8 cellular contexts compared by ENCODE assay signal in the genomic region with DNA sequence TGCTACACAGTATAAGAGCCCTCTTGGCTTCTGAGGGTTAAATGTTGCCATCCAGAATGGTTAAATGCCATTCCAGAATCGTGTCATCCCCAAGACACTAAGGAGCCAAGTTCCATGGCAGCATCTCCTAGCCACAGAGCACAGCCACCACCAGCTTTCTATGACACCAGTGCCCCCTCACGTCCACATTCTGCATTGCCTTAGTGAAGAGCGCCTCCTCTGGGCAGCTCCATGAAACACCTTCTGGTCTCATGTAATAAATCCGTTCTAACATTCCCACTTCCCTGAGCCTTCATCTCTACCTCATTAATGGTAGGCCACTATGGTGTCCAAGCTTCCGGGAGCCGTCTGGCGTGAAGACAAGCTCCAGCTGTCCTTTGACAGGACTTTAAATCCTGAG. TPM values are rescaled to one million over a fixed set of nuclear protein-coding genes. Genes with fewer than 3 reads are reported as not detected.
DNase-seq lines count a peak whose midpoint lies in the region; ATAC-seq and TF ChIP-seq lines count a peak whose summit lies in the region.

No MANE protein-coding gene starts in this region.

- in situ Hi-C loops in Panc1 (cut with HindIII; ENCODE audit: low pct_unique_long_range_greater_than_20kb, low sequenced_read_pairs) = no loop called here

- no peak overlapping the region for H3K4me3 Mint-ChIP-seq in CD8-positive, alpha-beta T cell
- H3K4me3 Mint-ChIP-seq in GM23338 = no peak overlapping the region

- no peak overlapping the region for H3K27ac Mint-ChIP-seq in CD8-positive, alpha-beta T cell
- H3K27ac Mint-ChIP-seq in GM23338 = no peak overlapping the region

- intact Hi-C loops in CD8-positive, alpha-beta T cell (cut with DNase I, micrococcal nuclease) = loop anchor here in 1 of 2 experiments (1.0 kb wide), 1 partner anchor 501 kb away; no protein-coding TSS in a partner anchor
- intact Hi-C loops in Panc1 (cut with micrococcal nuclease; ENCODE audit: unreplicated experiment) = no loop called here

- H3K36me3 ChIP-seq in CD8-positive, alpha-beta T cell (ENCODE audit: insufficient read depth, low read length) = no peaks in the 10 kb centered on the region
- H3K36me3 ChIP-seq in GM23338 (ENCODE audit: insufficient read depth) (peaks cover 4% of the 10 kb centered on the region; the same call in 1 of the 2 replicates), Panc1 (ENCODE audit: control insufficient read depth, insufficient read depth, low read length) (no peaks in the 10 kb centered on the region)

- H3K4me3 ChIP-seq in CD8-positive, alpha-beta T cell (ENCODE audit: low read depth, low read length) = no peak overlapping the region
- H3K4me3 ChIP-seq in GM23338 = no peak overlapping the region
- no peak overlapping the region for H3K4me3 ChIP-seq in Panc1 (ENCODE audit: low read depth in 2 of 2, low read length in 2 of 2)

- no peaks in the 10 kb centered on the region; the same call in 1 of the 2 replicates for H4K20me1 ChIP-seq in GM23338 (replicated peaks; ENCODE audit: insufficient read depth)

- no peak overlapping the region for H2AFZ ChIP-seq in GM23338

- ATAC-seq in CD8-positive, alpha-beta T cell = peak; percentile 80
- ATAC-seq in GM23338 (peak; percentile 97), Panc1 (peak; percentile 79), HG03571 (IDR thresholded peaks at IDR 0.05; ENCODE audit: unreplicated experiment) (no peak)
- peak; percentile 45 for ATAC-seq in stimulated activated naive CD8-positive, alpha-beta T cell treated with anti-CD3 and anti-CD28 coated beads, Interleukin-15, Interleukin-2, amounts not matched to agents 100 U/mL and 50 U/mL, for 24 hours

- H3K9me3 ChIP-seq in CD8-positive, alpha-beta T cell (ENCODE audit: low read length) = no peaks in the 10 kb centered on the region
- no peaks in the 10 kb centered on the region for H3K9me3 ChIP-seq in Panc1 (ENCODE audit: control insufficient read depth, insufficient read depth, low read depth, low read length)

- no peaks in the 10 kb centered on the region for H3K9me2 ChIP-seq in GM23338 (ENCODE audit: insufficient read depth)

- H3K36me3 Mint-ChIP-seq in CD8-positive, alpha-beta T cell = peaks cover 3% of the 10 kb centered on the region
- peaks cover 10% of the 10 kb centered on the region for H3K36me3 Mint-ChIP-seq in GM23338 (ENCODE audit: low read depth)

- H3K4me1 Mint-ChIP-seq in CD8-positive, alpha-beta T cell (ENCODE audit: low read depth) = no peaks in the 10 kb centered on the region
- H3K4me1 Mint-ChIP-seq in GM23338 = no peaks in the 10 kb centered on the region

- BruUV-seq in Panc1 (replicated peaks; lab: Mats Ljungman, UMichigan) = no TSS peak

- no peaks in the 10 kb centered on the region for H3K27me3 Mint-ChIP-seq in CD8-positive, alpha-beta T cell (ENCODE audit: low read depth)
- peaks cover 5% of the 10 kb centered on the region for H3K27me3 Mint-ChIP-seq in GM23338 (ENCODE audit: insufficient read depth, low read depth, poor library complexity)

- peak; percentile 49 for TF ChIP-seq CTCF in CD8-positive, alpha-beta T cell (IDR thresholded peaks at IDR 0.05)
- TF ChIP-seq CTCF in GM23338 (conservative IDR thresholded peaks at IDR 0.05; ENCODE audit: low read depth in 2 of 2) = peak; percentile 100
- no peak for TF ChIP-seq CTCF in Panc1 (IDR thresholded peaks at IDR 0.05)

- POLR2A ChIA-PET in CD8-positive, alpha-beta T cell (lab: Charles Lee) = no interaction called here
- POLR2A ChIA-PET in Panc1 (lab: Charles Lee) = interaction anchor here (0.5 kb wide), 1 partner anchor 155 kb away, joined by 10 read pairs; no protein-coding TSS in a partner anchor

- H3F3A ChIP-seq in GM23338 (replicated peaks; ENCODE audit: low read depth) = peaks cover 6% of the 10 kb centered on the region; the same call in 1 of the 2 replicates

- H3K4me2 ChIP-seq in GM23338 = no peak overlapping the region

- CTCF ChIA-PET in CD8-positive, alpha-beta T cell (lab: Charles Lee) = interaction anchor here (0.8 to 1.4 kb wide), 3 partner anchors 10 to 47 kb away, joined by 3 read pairs; no protein-coding TSS in a partner anchor
- CTCF ChIA-PET in Panc1 (lab: Charles Lee) = interaction anchor here (0.6 kb wide), 1 partner anchor 64 kb away, joined by 3 read pairs; a partner anchor contains a TSS

- H3K79me2 ChIP-seq in GM23338 (replicated peaks; ENCODE audit: insufficient read depth) = no peaks in the 10 kb centered on the region

- H3K9me3 Mint-ChIP-seq in CD8-positive, alpha-beta T cell = no peaks in the 10 kb centered on the region
- H3K9me3 Mint-ChIP-seq in GM23338 = no peaks in the 10 kb centered on the region

- peak in 6 of 7 experiments; percentile 8 to 51 (median 36) for DNase-seq in CD8-positive, alpha-beta T cell
- DNase-seq in GM23338 (ENCODE audit: low spot score) (peak; percentile 93), Panc1 (ENCODE audit: low read depth, low spot score) (no peak), astrocyte of the hippocampus (ENCODE audit: low read depth, low spot score) (peak; percentile 46), inferior parietal cortex (ENCODE audit: extremely low spot score) (peak; percentile 31), NCI-H128 (lab: John Stamatoyannopoulos, UW; ENCODE audit: unreplicated experiment) (no peak)
- peak; percentile 27 for DNase-seq in stimulated activated naive CD8-positive, alpha-beta T cell treated with anti-CD3 and anti-CD28 coated beads, Interleukin-15, Interleukin-2, amounts not matched to agents 100 U/mL and 50 U/mL, for 24 hours

- H3K27me3 ChIP-seq in CD8-positive, alpha-beta T cell (ENCODE audit: insufficient read depth, low read length) = no peaks in the 10 kb centered on the region
- H3K27me3 ChIP-seq in GM23338 (ENCODE audit: insufficient read depth) = no peaks in the 10 kb centered on the region
- H3K27me3 ChIP-seq in Panc1 (ENCODE audit: control insufficient read depth, insufficient read depth, low read length) = no peaks in the 10 kb centered on the region

- H3K4me1 ChIP-seq in CD8-positive, alpha-beta T cell (ENCODE audit: insufficient read depth, low read length) = no peaks in the 10 kb centered on the region
- no peaks in the 10 kb centered on the region for H3K4me1 ChIP-seq in GM23338 (ENCODE audit: insufficient read depth)
- H3K4me1 ChIP-seq in Panc1 (ENCODE audit: control insufficient read depth, insufficient read depth, low read length) = no peaks in the 10 kb centered on the region

- no peak overlapping the region for H3K27ac ChIP-seq in CD8-positive, alpha-beta T cell (ENCODE audit: low read depth, low read length)
- no peak overlapping the region for H3K27ac ChIP-seq in GM23338 (ENCODE audit: low read depth)
- no peak overlapping the region for H3K27ac ChIP-seq in Panc1 (ENCODE audit: low read length)

TF ChIP-seq in GM23338, 12 proteins besides CTCF, POLR2A, EP300 and RAD21 (continues in another document):
- TF ChIP-seq, protein P1, sequence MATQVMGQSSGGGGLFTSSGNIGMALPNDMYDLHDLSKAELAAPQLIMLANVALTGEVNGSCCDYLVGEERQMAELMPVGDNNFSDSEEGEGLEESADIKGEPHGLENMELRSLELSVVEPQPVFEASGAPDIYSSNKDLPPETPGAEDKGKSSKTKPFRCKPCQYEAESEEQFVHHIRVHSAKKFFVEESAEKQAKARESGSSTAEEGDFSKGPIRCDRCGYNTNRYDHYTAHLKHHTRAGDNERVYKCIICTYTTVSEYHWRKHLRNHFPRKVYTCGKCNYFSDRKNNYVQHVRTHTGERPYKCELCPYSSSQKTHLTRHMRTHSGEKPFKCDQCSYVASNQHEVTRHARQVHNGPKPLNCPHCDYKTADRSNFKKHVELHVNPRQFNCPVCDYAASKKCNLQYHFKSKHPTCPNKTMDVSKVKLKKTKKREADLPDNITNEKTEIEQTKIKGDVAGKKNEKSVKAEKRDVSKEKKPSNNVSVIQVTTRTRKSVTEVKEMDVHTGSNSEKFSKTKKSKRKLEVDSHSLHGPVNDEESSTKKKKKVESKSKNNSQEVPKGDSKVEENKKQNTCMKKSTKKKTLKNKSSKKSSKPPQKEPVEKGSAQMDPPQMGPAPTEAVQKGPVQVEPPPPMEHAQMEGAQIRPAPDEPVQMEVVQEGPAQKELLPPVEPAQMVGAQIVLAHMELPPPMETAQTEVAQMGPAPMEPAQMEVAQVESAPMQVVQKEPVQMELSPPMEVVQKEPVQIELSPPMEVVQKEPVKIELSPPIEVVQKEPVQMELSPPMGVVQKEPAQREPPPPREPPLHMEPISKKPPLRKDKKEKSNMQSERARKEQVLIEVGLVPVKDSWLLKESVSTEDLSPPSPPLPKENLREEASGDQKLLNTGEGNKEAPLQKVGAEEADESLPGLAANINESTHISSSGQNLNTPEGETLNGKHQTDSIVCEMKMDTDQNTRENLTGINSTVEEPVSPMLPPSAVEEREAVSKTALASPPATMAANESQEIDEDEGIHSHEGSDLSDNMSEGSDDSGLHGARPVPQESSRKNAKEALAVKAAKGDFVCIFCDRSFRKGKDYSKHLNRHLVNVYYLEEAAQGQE (IDR thresholded peaks at IDR 0.05; ENCODE audit: unreplicated experiment) = no peak
- no peak for TF ChIP-seq POLR2AphosphoS5 (IDR thresholded peaks at IDR 0.05; ENCODE audit: low read depth)
- TF ChIP-seq ZNF114 (CRISPR knock-in tag; IDR thresholded peaks at IDR 0.05) = no peak

RNA-seq across cellular contexts. Expression of a gene that starts 12.4 kb away (rescaled TPM):
- total RNA-seq in CD8-positive, alpha-beta T cell = under 1 TPM in 1 of 2 experiments, not detected in 1; 0.44 TPM
- 0.52 and 2.3 TPM in 2 replicates for total RNA-seq in GM23338 (2014; rRNA removed; shearing (Covaris generic))
- polyA plus RNA-seq in GM23338 (2016; fragmentation: Nextera tagmentation; extraction: Ambion mirVana) = 0.37 and 0.38 TPM in 2 replicates
- total RNA-seq in Panc1 (2021; ENCODE audit: unreplicated experiment) = 0.39 TPM
- 0.57 TPM for polyA plus RNA-seq in Panc1 (2012; ENCODE audit: insufficient read length)

RNA-seq across cellular contexts. Expression of a gene that starts 30.4 kb away (rescaled TPM):
- 100 to 1,000 TPM; 131 to 133 TPM for total RNA-seq in CD8-positive, alpha-beta T cell
- total RNA-seq in GM23338 (2014; rRNA removed; shearing (Covaris generic)) = 440 and 530 TPM in 2 replicates
- polyA plus RNA-seq in GM23338 (2016; fragmentation: Nextera tagmentation; extraction: Ambion mirVana) = 163 and 177 TPM in 2 replicates
- 707 TPM for total RNA-seq in Panc1 (2021; ENCODE audit: unreplicated experiment)
- polyA plus RNA-seq in Panc1 (2012; ENCODE audit: insufficient read length) = 630 TPM

RNA-seq across cellular contexts. Expression of a gene that starts 44.9 kb away (rescaled TPM):
- total RNA-seq in CD8-positive, alpha-beta T cell = 1,000 to 10,000 TPM; 2,565 to 2,635 TPM
- 572 and 715 TPM in 2 replicates for total RNA-seq in GM23338 (2014; rRNA removed; shearing (Covaris generic))
- 330 and 410 TPM in 2 replicates for polyA plus RNA-seq in GM23338 (2016; fragmentation: Nextera tagmentation; extraction: Ambion mirVana)
- 587 TPM for total RNA-seq in Panc1 (2021; ENCODE audit: unreplicated experiment)
- 477 TPM for polyA plus RNA-seq in Panc1 (2012; ENCODE audit: insufficient read length)

Comparison
In these comparisons a context has a peak if more than half of its experiments do, and no peak if none do; other contexts are left out.
1. DNase-seq: peak in CD8-positive, alpha-beta T cell (6 of 7), GM23338 (single experiment), astrocyte of the hippocampus (single experiment), inferior parietal cortex (single experiment) and stimulated activated naive CD8-positive, alpha-beta T cell treated with anti-CD3 and anti-CD28 coated beads, Interleukin-15, Interleukin-2, amounts not matched to agents 100 U/mL and 50 U/mL, for 24 hours (single experiment); none in Panc1 (single experiment) and NCI-H128 (single experiment).